In genomic region chr16:77068402-77068801, GRCh38 we compare ENCODE assay signal across 10 cellular contexts.
"Had no signal": no experiment of that assay in that cellular context is flagged by ENCODE, and none has a peak within 500 bp of the region (broad histone marks: within the 10 kb centered on the region; RNA-seq: fewer than 3 reads in every experiment).

No MANE protein-coding gene starts in this region.

- H3K27ac Mint-ChIP-seq: HFFc6, IgD-negative memory B cell had no signal

- H3K9me3 ChIP-seq: HAP-1 had no signal

- H3K27ac ChIP-seq: GM23248, HL-60 had no signal

- H3K4me1 ChIP-seq: HAP-1 had no signal

- ATAC-seq: HCT116, HepG2 had no signal

- H3K4me3 ChIP-seq: GM23248, HAP-1 had no signal

- DNase-seq: GM23248, GOT3, H7, HFFc6, KBM-7 had no signal

- H3K4me3 Mint-ChIP-seq: HFFc6, IgD-negative memory B cell had no signal

- H3K9ac ChIP-seq: GM23248 had no signal

- H3K36me3 ChIP-seq: HAP-1 had no signal

- H2AFZ ChIP-seq: GM23248 had no signal
